In the genomic region with DNA sequence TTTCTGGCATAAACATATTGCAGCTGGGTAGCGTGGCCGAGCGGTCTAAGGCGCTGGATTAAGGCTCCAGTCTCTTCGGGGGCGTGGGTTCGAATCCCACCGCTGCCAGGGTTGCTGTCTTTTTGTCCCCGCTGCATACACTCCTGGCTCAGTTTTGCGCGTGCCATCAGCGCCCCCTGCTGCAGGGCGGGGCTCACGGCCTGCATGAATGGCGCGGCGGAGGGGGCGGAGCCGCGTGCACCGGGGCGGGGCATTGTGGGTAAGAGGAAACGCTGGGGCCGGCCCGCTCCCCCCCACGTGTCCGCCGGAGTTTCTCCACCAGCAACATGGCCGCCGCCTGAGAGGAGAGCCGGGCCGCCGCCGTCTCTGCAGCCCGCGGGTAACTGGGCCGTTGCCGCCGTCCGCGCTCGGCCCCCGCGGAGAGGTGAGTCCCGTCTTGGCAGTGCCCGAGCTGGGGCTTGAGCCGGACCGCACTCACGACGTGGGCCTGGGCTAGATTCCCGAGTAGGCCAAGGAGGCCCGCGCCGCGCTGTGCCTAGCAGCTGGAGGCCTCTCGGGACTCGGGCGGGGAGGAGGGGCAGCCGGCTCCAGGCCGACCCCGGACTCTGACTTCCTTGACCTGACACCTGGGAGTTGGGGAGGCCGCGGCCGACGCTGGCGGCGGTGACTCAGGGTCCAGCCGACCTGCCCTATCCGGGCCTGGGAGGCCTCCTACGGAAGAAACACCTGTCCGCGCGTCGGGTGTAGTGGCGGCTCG, we compare ENCODE assay signal across 1 cellular context.
TF ChIP-seq lines count a peak whose summit lies in the region.

A gene with protein sequence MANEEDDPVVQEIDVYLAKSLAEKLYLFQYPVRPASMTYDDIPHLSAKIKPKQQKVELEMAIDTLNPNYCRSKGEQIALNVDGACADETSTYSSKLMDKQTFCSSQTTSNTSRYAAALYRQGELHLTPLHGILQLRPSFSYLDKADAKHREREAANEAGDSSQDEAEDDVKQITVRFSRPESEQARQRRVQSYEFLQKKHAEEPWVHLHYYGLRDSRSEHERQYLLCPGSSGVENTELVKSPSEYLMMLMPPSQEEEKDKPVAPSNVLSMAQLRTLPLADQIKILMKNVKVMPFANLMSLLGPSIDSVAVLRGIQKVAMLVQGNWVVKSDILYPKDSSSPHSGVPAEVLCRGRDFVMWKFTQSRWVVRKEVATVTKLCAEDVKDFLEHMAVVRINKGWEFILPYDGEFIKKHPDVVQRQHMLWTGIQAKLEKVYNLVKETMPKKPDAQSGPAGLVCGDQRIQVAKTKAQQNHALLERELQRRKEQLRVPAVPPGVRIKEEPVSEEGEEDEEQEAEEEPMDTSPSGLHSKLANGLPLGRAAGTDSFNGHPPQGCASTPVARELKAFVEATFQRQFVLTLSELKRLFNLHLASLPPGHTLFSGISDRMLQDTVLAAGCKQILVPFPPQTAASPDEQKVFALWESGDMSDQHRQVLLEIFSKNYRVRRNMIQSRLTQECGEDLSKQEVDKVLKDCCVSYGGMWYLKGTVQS (plus strand): TSS at position 296 of the 757 bp plus-strand sequence. CDS start 5,560 bp downstream, outside the sequence.

TF ChIP-seq in K562, 482 proteins besides CTCF, POLR2A, EP300 and RAD21 (continued from another document and continues in another):
- TF ChIP-seq, protein P1, sequence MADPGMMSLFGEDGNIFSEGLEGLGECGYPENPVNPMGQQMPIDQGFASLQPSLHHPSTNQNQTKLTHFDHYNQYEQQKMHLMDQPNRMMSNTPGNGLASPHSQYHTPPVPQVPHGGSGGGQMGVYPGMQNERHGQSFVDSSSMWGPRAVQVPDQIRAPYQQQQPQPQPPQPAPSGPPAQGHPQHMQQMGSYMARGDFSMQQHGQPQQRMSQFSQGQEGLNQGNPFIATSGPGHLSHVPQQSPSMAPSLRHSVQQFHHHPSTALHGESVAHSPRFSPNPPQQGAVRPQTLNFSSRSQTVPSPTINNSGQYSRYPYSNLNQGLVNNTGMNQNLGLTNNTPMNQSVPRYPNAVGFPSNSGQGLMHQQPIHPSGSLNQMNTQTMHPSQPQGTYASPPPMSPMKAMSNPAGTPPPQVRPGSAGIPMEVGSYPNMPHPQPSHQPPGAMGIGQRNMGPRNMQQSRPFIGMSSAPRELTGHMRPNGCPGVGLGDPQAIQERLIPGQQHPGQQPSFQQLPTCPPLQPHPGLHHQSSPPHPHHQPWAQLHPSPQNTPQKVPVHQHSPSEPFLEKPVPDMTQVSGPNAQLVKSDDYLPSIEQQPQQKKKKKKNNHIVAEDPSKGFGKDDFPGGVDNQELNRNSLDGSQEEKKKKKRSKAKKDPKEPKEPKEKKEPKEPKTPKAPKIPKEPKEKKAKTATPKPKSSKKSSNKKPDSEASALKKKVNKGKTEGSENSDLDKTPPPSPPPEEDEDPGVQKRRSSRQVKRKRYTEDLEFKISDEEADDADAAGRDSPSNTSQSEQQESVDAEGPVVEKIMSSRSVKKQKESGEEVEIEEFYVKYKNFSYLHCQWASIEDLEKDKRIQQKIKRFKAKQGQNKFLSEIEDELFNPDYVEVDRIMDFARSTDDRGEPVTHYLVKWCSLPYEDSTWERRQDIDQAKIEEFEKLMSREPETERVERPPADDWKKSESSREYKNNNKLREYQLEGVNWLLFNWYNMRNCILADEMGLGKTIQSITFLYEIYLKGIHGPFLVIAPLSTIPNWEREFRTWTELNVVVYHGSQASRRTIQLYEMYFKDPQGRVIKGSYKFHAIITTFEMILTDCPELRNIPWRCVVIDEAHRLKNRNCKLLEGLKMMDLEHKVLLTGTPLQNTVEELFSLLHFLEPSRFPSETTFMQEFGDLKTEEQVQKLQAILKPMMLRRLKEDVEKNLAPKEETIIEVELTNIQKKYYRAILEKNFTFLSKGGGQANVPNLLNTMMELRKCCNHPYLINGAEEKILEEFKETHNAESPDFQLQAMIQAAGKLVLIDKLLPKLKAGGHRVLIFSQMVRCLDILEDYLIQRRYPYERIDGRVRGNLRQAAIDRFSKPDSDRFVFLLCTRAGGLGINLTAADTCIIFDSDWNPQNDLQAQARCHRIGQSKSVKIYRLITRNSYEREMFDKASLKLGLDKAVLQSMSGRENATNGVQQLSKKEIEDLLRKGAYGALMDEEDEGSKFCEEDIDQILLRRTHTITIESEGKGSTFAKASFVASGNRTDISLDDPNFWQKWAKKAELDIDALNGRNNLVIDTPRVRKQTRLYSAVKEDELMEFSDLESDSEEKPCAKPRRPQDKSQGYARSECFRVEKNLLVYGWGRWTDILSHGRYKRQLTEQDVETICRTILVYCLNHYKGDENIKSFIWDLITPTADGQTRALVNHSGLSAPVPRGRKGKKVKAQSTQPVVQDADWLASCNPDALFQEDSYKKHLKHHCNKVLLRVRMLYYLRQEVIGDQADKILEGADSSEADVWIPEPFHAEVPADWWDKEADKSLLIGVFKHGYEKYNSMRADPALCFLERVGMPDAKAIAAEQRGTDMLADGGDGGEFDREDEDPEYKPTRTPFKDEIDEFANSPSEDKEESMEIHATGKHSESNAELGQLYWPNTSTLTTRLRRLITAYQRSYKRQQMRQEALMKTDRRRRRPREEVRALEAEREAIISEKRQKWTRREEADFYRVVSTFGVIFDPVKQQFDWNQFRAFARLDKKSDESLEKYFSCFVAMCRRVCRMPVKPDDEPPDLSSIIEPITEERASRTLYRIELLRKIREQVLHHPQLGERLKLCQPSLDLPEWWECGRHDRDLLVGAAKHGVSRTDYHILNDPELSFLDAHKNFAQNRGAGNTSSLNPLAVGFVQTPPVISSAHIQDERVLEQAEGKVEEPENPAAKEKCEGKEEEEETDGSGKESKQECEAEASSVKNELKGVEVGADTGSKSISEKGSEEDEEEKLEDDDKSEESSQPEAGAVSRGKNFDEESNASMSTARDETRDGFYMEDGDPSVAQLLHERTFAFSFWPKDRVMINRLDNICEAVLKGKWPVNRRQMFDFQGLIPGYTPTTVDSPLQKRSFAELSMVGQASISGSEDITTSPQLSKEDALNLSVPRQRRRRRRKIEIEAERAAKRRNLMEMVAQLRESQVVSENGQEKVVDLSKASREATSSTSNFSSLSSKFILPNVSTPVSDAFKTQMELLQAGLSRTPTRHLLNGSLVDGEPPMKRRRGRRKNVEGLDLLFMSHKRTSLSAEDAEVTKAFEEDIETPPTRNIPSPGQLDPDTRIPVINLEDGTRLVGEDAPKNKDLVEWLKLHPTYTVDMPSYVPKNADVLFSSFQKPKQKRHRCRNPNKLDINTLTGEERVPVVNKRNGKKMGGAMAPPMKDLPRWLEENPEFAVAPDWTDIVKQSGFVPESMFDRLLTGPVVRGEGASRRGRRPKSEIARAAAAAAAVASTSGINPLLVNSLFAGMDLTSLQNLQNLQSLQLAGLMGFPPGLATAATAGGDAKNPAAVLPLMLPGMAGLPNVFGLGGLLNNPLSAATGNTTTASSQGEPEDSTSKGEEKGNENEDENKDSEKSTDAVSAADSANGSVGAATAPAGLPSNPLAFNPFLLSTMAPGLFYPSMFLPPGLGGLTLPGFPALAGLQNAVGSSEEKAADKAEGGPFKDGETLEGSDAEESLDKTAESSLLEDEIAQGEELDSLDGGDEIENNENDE (IDR thresholded peaks at IDR 0.05; ENCODE audit: low read depth, low read length) = no peak
- TF ChIP-seq NCOR1 (IDR thresholded peaks at IDR 0.05) = 0 out of 2 replicates have a peak, but pooled peaks have one; percentile 35
- TF ChIP-seq, protein P2, sequence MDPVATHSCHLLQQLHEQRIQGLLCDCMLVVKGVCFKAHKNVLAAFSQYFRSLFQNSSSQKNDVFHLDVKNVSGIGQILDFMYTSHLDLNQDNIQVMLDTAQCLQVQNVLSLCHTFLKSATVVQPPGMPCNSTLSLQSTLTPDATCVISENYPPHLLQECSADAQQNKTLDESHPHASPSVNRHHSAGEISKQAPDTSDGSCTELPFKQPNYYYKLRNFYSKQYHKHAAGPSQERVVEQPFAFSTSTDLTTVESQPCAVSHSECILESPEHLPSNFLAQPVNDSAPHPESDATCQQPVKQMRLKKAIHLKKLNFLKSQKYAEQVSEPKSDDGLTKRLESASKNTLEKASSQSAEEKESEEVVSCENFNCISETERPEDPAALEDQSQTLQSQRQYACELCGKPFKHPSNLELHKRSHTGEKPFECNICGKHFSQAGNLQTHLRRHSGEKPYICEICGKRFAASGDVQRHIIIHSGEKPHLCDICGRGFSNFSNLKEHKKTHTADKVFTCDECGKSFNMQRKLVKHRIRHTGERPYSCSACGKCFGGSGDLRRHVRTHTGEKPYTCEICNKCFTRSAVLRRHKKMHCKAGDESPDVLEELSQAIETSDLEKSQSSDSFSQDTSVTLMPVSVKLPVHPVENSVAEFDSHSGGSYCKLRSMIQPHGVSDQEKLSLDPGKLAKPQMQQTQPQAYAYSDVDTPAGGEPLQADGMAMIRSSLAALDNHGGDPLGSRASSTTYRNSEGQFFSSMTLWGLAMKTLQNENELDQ (CRISPR knock-in tag; IDR thresholded peaks at IDR 0.05; ENCODE audit: borderline replicate concordance) = no peak
- TF ChIP-seq, protein P3, sequence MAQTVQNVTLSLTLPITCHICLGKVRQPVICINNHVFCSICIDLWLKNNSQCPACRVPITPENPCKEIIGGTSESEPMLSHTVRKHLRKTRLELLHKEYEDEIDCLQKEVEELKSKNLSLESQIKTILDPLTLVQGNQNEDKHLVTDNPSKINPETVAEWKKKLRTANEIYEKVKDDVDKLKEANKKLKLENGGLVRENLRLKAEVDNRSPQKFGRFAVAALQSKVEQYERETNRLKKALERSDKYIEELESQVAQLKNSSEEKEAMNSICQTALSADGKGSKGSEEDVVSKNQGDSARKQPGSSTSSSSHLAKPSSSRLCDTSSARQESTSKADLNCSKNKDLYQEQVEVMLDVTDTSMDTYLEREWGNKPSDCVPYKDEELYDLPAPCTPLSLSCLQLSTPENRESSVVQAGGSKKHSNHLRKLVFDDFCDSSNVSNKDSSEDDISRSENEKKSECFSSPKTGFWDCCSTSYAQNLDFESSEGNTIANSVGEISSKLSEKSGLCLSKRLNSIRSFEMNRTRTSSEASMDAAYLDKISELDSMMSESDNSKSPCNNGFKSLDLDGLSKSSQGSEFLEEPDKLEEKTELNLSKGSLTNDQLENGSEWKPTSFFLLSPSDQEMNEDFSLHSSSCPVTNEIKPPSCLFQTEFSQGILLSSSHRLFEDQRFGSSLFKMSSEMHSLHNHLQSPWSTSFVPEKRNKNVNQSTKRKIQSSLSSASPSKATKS (CRISPR knock-in tag; IDR thresholded peaks at IDR 0.05) = no peak
- peak; percentile 98 for TF ChIP-seq LCOR (CRISPR knock-in tag; IDR thresholded peaks at IDR 0.05)
- 0 out of 2 replicates have a peak, but pooled peaks have one; percentile 25 for TF ChIP-seq RBM34 (IDR thresholded peaks at IDR 0.05; ENCODE audit: borderline replicate concordance, insufficient read depth, low read length)
- no peak for TF ChIP-seq ZNF778 (CRISPR knock-in tag; IDR thresholded peaks at IDR 0.05)
- TF ChIP-seq MTA2 (IDR thresholded peaks at IDR 0.05; ENCODE audit: low read depth) = no peak
- TF ChIP-seq FOXJ2 (tag; IDR thresholded peaks at IDR 0.05) = peak; percentile 86
- no peak for TF ChIP-seq POLR2AphosphoS2 (IDR thresholded peaks at IDR 0.05; ENCODE audit: low read length)
- TF ChIP-seq SMAD2 (IDR thresholded peaks at IDR 0.05; ENCODE audit: low read depth, low read length) = 0 out of 2 replicates have a peak, but pooled peaks have one; percentile 49
- no peak for TF ChIP-seq ZNF444 (CRISPR knock-in tag; IDR thresholded peaks at IDR 0.05)
- peak; percentile 97; a peak in 3 of 4 replicates for TF ChIP-seq HDAC1 (IDR thresholded peaks at IDR 0.05)
- TF ChIP-seq CBX5 (IDR thresholded peaks at IDR 0.05; ENCODE audit: borderline replicate concordance, low read depth) = no peak
- TF ChIP-seq ZNF354B (CRISPR knock-in tag; IDR thresholded peaks at IDR 0.05) = no peak
- TF ChIP-seq ZC3H8 (IDR thresholded peaks at IDR 0.05) = no peak
- no peak for TF ChIP-seq CBX8 (IDR thresholded peaks at IDR 0.05; ENCODE audit: borderline replicate concordance, extremely low read depth, low read depth, low read length, poor library complexity, severe bottlenecking)
- TF ChIP-seq CBX1 (IDR thresholded peaks at IDR 0.05; ENCODE audit: low read depth) = peak; percentile 81; the same call in 1 of the 2 replicates
- no peak for TF ChIP-seq PPARD (CRISPR knock-in tag; IDR thresholded peaks at IDR 0.05)
- TF ChIP-seq, protein P4, sequence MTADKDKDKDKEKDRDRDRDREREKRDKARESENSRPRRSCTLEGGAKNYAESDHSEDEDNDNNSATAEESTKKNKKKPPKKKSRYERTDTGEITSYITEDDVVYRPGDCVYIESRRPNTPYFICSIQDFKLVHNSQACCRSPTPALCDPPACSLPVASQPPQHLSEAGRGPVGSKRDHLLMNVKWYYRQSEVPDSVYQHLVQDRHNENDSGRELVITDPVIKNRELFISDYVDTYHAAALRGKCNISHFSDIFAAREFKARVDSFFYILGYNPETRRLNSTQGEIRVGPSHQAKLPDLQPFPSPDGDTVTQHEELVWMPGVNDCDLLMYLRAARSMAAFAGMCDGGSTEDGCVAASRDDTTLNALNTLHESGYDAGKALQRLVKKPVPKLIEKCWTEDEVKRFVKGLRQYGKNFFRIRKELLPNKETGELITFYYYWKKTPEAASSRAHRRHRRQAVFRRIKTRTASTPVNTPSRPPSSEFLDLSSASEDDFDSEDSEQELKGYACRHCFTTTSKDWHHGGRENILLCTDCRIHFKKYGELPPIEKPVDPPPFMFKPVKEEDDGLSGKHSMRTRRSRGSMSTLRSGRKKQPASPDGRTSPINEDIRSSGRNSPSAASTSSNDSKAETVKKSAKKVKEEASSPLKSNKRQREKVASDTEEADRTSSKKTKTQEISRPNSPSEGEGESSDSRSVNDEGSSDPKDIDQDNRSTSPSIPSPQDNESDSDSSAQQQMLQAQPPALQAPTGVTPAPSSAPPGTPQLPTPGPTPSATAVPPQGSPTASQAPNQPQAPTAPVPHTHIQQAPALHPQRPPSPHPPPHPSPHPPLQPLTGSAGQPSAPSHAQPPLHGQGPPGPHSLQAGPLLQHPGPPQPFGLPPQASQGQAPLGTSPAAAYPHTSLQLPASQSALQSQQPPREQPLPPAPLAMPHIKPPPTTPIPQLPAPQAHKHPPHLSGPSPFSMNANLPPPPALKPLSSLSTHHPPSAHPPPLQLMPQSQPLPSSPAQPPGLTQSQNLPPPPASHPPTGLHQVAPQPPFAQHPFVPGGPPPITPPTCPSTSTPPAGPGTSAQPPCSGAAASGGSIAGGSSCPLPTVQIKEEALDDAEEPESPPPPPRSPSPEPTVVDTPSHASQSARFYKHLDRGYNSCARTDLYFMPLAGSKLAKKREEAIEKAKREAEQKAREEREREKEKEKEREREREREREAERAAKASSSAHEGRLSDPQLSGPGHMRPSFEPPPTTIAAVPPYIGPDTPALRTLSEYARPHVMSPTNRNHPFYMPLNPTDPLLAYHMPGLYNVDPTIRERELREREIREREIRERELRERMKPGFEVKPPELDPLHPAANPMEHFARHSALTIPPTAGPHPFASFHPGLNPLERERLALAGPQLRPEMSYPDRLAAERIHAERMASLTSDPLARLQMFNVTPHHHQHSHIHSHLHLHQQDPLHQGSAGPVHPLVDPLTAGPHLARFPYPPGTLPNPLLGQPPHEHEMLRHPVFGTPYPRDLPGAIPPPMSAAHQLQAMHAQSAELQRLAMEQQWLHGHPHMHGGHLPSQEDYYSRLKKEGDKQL (CRISPR knock-in tag; IDR thresholded peaks at IDR 0.05; ENCODE audit: borderline replicate concordance) = peak; percentile 26; the same call in 1 of the 2 replicates
- no peak for TF ChIP-seq NCOA4 (IDR thresholded peaks at IDR 0.05; ENCODE audit: partially characterized antibody)
- TF ChIP-seq CBFA2T2 (conservative IDR thresholded peaks at IDR 0.05) = 0 out of 2 replicates have a peak, but pooled peaks have one; percentile 10
- peak; percentile 66 to 78; a peak in 2 of 4 replicates for TF ChIP-seq ARNT (IDR thresholded peaks at IDR 0.05)
- TF ChIP-seq FOXP1 (CRISPR knock-in tag; IDR thresholded peaks at IDR 0.05) = peak; percentile 94
- peak; percentile 85; the same call in 1 of the 2 replicates for TF ChIP-seq PHF8 (IDR thresholded peaks at IDR 0.05; ENCODE audit: borderline replicate concordance, low read length)
- no peak for TF ChIP-seq ZNF717 (CRISPR knock-in tag; IDR thresholded peaks at IDR 0.05)
- no peak for TF ChIP-seq ZNF584 (CRISPR knock-in tag; IDR thresholded peaks at IDR 0.05; ENCODE audit: low read depth)
